8 cellular contexts compared by ENCODE assay signal in the genomic region with DNA sequence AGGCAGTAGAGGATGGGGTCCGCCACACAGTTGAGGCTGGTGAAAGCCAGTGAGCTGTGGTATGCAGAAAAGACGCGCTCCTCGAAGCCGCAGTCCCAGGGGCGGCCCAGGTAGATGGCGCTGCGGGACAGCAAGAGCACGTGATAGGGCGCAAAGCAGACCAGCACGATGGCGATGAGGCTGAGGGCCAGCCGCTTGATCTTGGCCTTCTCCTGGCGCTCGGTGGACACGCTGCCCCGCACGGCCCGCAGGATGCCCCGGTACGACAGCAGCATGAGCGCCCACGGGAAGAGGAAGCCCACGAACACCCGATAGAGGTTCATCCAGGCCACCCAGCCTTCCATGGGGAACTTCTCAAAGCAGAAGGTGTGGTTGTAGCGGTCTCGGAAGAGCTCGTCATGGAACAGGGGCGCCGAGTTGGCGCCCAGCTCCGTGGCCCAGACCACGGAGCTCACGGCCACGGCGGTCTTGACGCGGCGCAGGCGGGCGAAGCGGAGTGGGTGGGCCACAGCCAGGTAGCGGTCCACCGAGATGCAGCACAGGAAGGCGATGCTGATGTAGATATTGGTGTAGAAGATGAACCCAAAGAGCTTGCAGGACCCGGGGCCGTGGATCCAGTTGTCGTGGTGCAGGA. TPM values are rescaled to one million over a fixed set of nuclear protein-coding genes. Genes with fewer than 3 reads are reported as not detected.
A peak's percentile ranks its signal among the peaks of the same experiment; 100 is the strongest.
DNase-seq lines count a peak whose midpoint lies in the region; ATAC-seq, FAIRE-seq and TF ChIP-seq lines count a peak whose summit lies in the region.

No MANE protein-coding gene starts in this region.

- peak; percentile 83 for ATAC-seq in activated T-helper 17 cell treated with anti-CD3 and anti-CD28 coated beads, Interleukin-2, amount 50 U/mL, for 72 hours (replicated peaks)
- ATAC-seq in GM21367 (IDR thresholded peaks at IDR 0.05; ENCODE audit: unreplicated experiment): no peak

- TF ChIP-seq EP300 in stomach (IDR thresholded peaks at IDR 0.05): no peak

- H3K9me3 Mint-ChIP-seq in activated T-helper 17 cell treated with anti-CD3 and anti-CD28 coated beads, Interleukin-2, amount 50 U/mL, for 72 hours: no peaks in the 10 kb centered on the region

- H4K20me1 ChIP-seq in osteoblast (ENCODE audit: insufficient read depth, low read length): no peaks in the 10 kb centered on the region

- H3K9me3 ChIP-seq in kidney (ENCODE audit: control insufficient read depth in 1 of 2, low read length in 2 of 2) (no peaks in the 10 kb centered on the region), stomach (no peaks in the 10 kb centered on the region), osteoblast (ENCODE audit: low read depth, low read length) (no peaks in the 10 kb centered on the region)

- DNase-seq in GDM1 (lab: John Stamatoyannopoulos, UW) (peak; percentile 37), NCI-H1930 (lab: John Stamatoyannopoulos, UW) (peak; percentile 71 to 82), kidney (peak; percentile 81), stomach (peak; percentile 77), osteoblast (ENCODE audit: insufficient read length, low spot score, missing footprints) (no peak), OCI-M2 (lab: John Stamatoyannopoulos, UW; ENCODE audit: unreplicated experiment) (no peak)

- H3K27me3 ChIP-seq in stomach: peaks cover 0 to 55% (median 13%) of the 10 kb centered on the region in 3 donors
- H3K27me3 ChIP-seq in osteoblast (ENCODE audit: insufficient read depth, low read length): no peaks in the 10 kb centered on the region

- 48 to 71% (median 49%) methylated on average over 35 to 48 of the region's 48 CpGs for WGBS in stomach, 5 donors

- intact Hi-C loops in kidney (cut with DNase I): no loop called here
- intact Hi-C loops in stomach (cut with DNase I; ENCODE audit: low total_unique reads): no loop called here

- no peaks in the 10 kb centered on the region for H3K79me2 ChIP-seq in osteoblast (ENCODE audit: insufficient read depth, low read length)

- no peak overlapping the region for H3K27ac ChIP-seq in kidney (ENCODE audit: low read depth in 2 of 2, low read length in 2 of 2)
- no peak overlapping the region for H3K27ac ChIP-seq in stomach
- H3K27ac ChIP-seq in osteoblast (ENCODE audit: low read depth, low read length): no peak overlapping the region

- TF ChIP-seq CTCF in kidney (IDR thresholded peaks at IDR 0.05; ENCODE audit: borderline replicate concordance, extremely low read depth, insufficient read depth): peak; percentile 59
- TF ChIP-seq CTCF in stomach (IDR thresholded peaks at IDR 0.05): peak in 3 of 7 experiments; percentile 39 to 48 (median 43)
- no peak for TF ChIP-seq CTCF in osteoblast (IDR thresholded peaks at IDR 0.05; ENCODE audit: extremely low read depth, low read depth, low read length)

- H3K27ac Mint-ChIP-seq in activated T-helper 17 cell treated with anti-CD3 and anti-CD28 coated beads, Interleukin-2, amount 50 U/mL, for 72 hours: no peak overlapping the region

- no peak overlapping the region for H3K9ac ChIP-seq in kidney (ENCODE audit: low read length in 2 of 2)

- H3K36me3 ChIP-seq in kidney (ENCODE audit: control insufficient read depth in 1 of 2, insufficient read depth in 2 of 2, low read length in 2 of 2): no peaks in the 10 kb centered on the region
- H3K36me3 ChIP-seq in stomach: peaks cover 0 to 4% (median 0%) of the 10 kb centered on the region in 4 donors
- H3K36me3 ChIP-seq in osteoblast (ENCODE audit: insufficient read depth, low read length): no peaks in the 10 kb centered on the region

- H3K27me3 Mint-ChIP-seq in activated T-helper 17 cell treated with anti-CD3 and anti-CD28 coated beads, Interleukin-2, amount 50 U/mL, for 72 hours: peaks cover 17% of the 10 kb centered on the region

- H3K4me2 ChIP-seq in osteoblast (ENCODE audit: insufficient read depth, low read length): no peak overlapping the region

- H3K4me1 ChIP-seq in kidney (ENCODE audit: control insufficient read depth in 1 of 2, insufficient read depth in 1 of 2, low read depth in 1 of 2, low read length in 2 of 2): peaks cover 0 to 2% of the 10 kb centered on the region in 2 donors
- H3K4me1 ChIP-seq in stomach: peaks cover 0 to 10% (median 4%) of the 10 kb centered on the region in 4 donors
- no peaks in the 10 kb centered on the region for H3K4me1 ChIP-seq in osteoblast (ENCODE audit: insufficient read depth, low read length)

- no peak for FAIRE-seq in kidney (lab: Jason Lieb, UNC)

- no peaks in the 10 kb centered on the region for H3K36me3 Mint-ChIP-seq in activated T-helper 17 cell treated with anti-CD3 and anti-CD28 coated beads, Interleukin-2, amount 50 U/mL, for 72 hours (ENCODE audit: low read depth)

- H3K4me3 Mint-ChIP-seq in activated T-helper 17 cell treated with anti-CD3 and anti-CD28 coated beads, Interleukin-2, amount 50 U/mL, for 72 hours: peak overlapping the region; percentile 23

- H3K4me3 ChIP-seq in kidney (ENCODE audit: low read length in 2 of 2) (no peak overlapping the region), stomach (no peak overlapping the region), osteoblast (ENCODE audit: insufficient read depth, low read length) (no peak overlapping the region)

- H2AFZ ChIP-seq in osteoblast (ENCODE audit: low read length): no peak overlapping the region

- peaks cover 6% of the 10 kb centered on the region for H3K4me1 Mint-ChIP-seq in activated T-helper 17 cell treated with anti-CD3 and anti-CD28 coated beads, Interleukin-2, amount 50 U/mL, for 72 hours

- no peak for TF ChIP-seq POLR2A in stomach (IDR thresholded peaks at IDR 0.05)

RNA-seq across cellular contexts. Expression of a gene that starts 6.5 kb away (rescaled TPM):
- total RNA-seq in activated T-helper 17 cell treated with anti-CD3 and anti-CD28 coated beads, Interleukin-2, amount 50 U/mL, for 72 hours: 10 to 100 TPM; 18.7 to 20.6 TPM
- total RNA-seq in kidney (19.1 TPM), stomach (10 to 100 TPM in 1 of 5 donors, 1 to 10 TPM in 3, under 1 TPM in 1; under 0.01 to 27.5 (median 3.7) TPM), osteoblast (7.1 and 7.6 TPM in 2 replicates)
- polyA plus RNA-seq in kidney (ENCODE audit: insufficient read depth, low read depth, low replicate concordance) (8.1 TPM), stomach (1 to 10 TPM; 2.9 to 5.5 (median 4.9) TPM)

RNA-seq across cellular contexts. Expression of a gene that starts 10.9 kb away (rescaled TPM):
- total RNA-seq in activated T-helper 17 cell treated with anti-CD3 and anti-CD28 coated beads, Interleukin-2, amount 50 U/mL, for 72 hours: under 1 TPM in 1 of 2 donors, not detected in 1; 0.13 TPM
- total RNA-seq in kidney: 9.7 TPM
- polyA plus RNA-seq in kidney (ENCODE audit: insufficient read depth, low read depth, low replicate concordance): 6.8 TPM
- 1 to 10 TPM; 1.3 to 5.8 (median 2.0) TPM for total RNA-seq in stomach
- polyA plus RNA-seq in stomach: 1 to 10 TPM in 2 of 3 donors, under 1 TPM in 1; 0.60 to 3.2 (median 2.9) TPM
- total RNA-seq in osteoblast: not detected in 2 replicates

RNA-seq across cellular contexts. Expression of a gene that starts 48.1 kb away (rescaled TPM):
- 100 to 1,000 TPM; 117 to 184 TPM for total RNA-seq in activated T-helper 17 cell treated with anti-CD3 and anti-CD28 coated beads, Interleukin-2, amount 50 U/mL, for 72 hours
- total RNA-seq in kidney: 93.8 TPM
- polyA plus RNA-seq in kidney (ENCODE audit: insufficient read depth, low read depth, low replicate concordance): 36.6 TPM
- total RNA-seq in stomach: 100 to 1,000 TPM in 2 of 5 donors, 10 to 100 TPM in 3; 17.8 to 387 (median 33.8) TPM
- 10 to 100 TPM; 28.6 to 53.0 (median 31.8) TPM for polyA plus RNA-seq in stomach
- 10.1 and 11.8 TPM in 2 replicates for total RNA-seq in osteoblast

Comparison
In these comparisons a context has a peak if more than half of its experiments do, and no peak if none do; other contexts are left out.
1. DNase-seq: peak in GDM1 (single experiment), NCI-H1930 (2 of 2), kidney (single experiment) and stomach (single experiment); none in osteoblast (single experiment) and OCI-M2 (single experiment).